18 cellular contexts compared by ENCODE assay signal in the genomic region with DNA sequence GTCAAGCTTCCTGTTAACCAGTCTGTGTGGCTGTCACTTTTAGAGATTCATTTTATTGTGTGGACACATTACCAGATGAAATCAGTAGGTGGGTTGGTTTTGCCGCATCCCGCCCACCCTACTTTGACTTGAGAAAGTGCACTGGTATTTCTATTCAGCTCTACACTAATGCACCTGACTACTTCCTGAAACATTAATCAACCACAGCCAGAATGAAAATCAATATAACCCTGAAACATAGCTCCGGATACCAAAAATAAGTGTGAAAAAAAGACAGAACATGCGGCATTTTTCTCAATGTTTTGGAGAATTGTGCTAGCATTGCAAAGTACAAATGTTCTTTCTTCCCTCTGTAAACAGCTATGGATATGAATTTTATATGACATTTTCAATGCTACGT.
A peak's percentile ranks its signal among the peaks of the same experiment; 100 is the strongest.
DNase-seq lines count a peak whose midpoint lies in the region; ATAC-seq, FAIRE-seq and TF ChIP-seq lines count a peak whose summit lies in the region.
"Had no signal": no experiment of that assay in that cellular context is flagged by ENCODE, and none has a peak within 500 bp of the region (broad histone marks: within the 10 kb centered on the region; RNA-seq: fewer than 3 reads in every experiment).

No MANE protein-coding gene starts in this region.

- H3K36me3 ChIP-seq in SK-N-SH (replicated peaks in 1 of 2; ENCODE audit: control insufficient read depth in 1 of 2, insufficient read depth in 2 of 2, low read length in 1 of 2) (no peaks in the 10 kb centered on the region), K562 (ENCODE audit: control insufficient read depth, insufficient read depth, low read length) (no peaks in the 10 kb centered on the region)
- H3K36me3 ChIP-seq: BLaER1 treated with 17β-estradiol and CSF1 and Interleukin-3, amounts not matched to agents 10 nM and 100 nM; MG63 had no signal

- 11% methylated on average over 5 of the region's 5 CpGs for WGBS in SK-N-SH (ENCODE audit: low lambda C conversion rate)
- 29% methylated on average over 5 of the region's 5 CpGs for WGBS in K562 (ENCODE audit: insufficient coverage, low coverage, missing lambda C conversion rate)

- H3K27me3 ChIP-seq in SK-N-SH (ENCODE audit: insufficient read depth) (no peaks in the 10 kb centered on the region), K562 (ENCODE audit: control insufficient read depth in 2 of 2, insufficient read depth in 2 of 2, low read length in 2 of 2) (no peaks in the 10 kb centered on the region)
- H3K27me3 ChIP-seq: BLaER1 treated with 17β-estradiol and CSF1 and Interleukin-3, amounts not matched to agents 10 nM and 100 nM; MG63 had no signal

- TF ChIP-seq RAD21 in SK-N-SH (IDR thresholded peaks at IDR 0.05; ENCODE audit: low read length) (no peak), K562 (CRISPR knock-in tag; conservative IDR thresholded peaks at IDR 0.05 in 1 of 2, IDR thresholded peaks at IDR 0.05 in 1 of 2) (no peak)

- no peak for FAIRE-seq in K562 (lab: Jason Lieb, UNC)

- H3K4me2 ChIP-seq in SK-N-SH (0 out of 2 replicates have a peak overlapping the region, but pooled peaks have one; percentile 1), K562 (ENCODE audit: insufficient read depth, low read length) (no peak overlapping the region)
- H3K4me2 ChIP-seq: BLaER1 treated with 17β-estradiol and CSF1 and Interleukin-3, amounts not matched to agents 10 nM and 100 nM had no signal

- in situ Hi-C loops in K562 (cut with MboI): no loop called here

- H3K27ac ChIP-seq in SK-N-SH (ENCODE audit: low read depth in 2 of 2, low read length in 1 of 2) (no peak overlapping the region), K562 (ENCODE audit: extremely low read depth, low read depth, low read length) (no peak overlapping the region)
- H3K27ac ChIP-seq: BLaER1 treated with 17β-estradiol and CSF1 and Interleukin-3, amounts not matched to agents 10 nM and 100 nM had no signal

- H3K9me2 ChIP-seq in SK-N-SH: no peaks in the 10 kb centered on the region

- no peaks in the 10 kb centered on the region for H3K9me3 ChIP-seq in SK-N-SH
- no peaks in the 10 kb centered on the region for H3K9me3 ChIP-seq in K562 (replicated peaks; ENCODE audit: control insufficient read depth, insufficient read depth, low read depth, low read length)
- H3K9me3 ChIP-seq: BLaER1 treated with 17β-estradiol and CSF1 and Interleukin-3, amounts not matched to agents 10 nM and 100 nM; MG63 had no signal

- CTCF ChIA-PET in SK-N-SH (lab: Yijun Ruan, JAX): interaction anchor here (0.9 kb wide), 1 partner anchor 17 kb away, joined by 3 read pairs; no protein-coding TSS in a partner anchor
- CTCF ChIA-PET in K562 (lab: Yijun Ruan, JAX; ENCODE audit: low intra/inter-chr PET ratio): no interaction called here

- H4K20me1 ChIP-seq in SK-N-SH (ENCODE audit: insufficient read depth) (no peaks in the 10 kb centered on the region), K562 (replicated peaks; ENCODE audit: control insufficient read depth, insufficient read depth, low read length) (no peaks in the 10 kb centered on the region)
- H4K20me1 ChIP-seq: BLaER1 treated with 17β-estradiol and CSF1 and Interleukin-3, amounts not matched to agents 10 nM and 100 nM had no signal

- H3K4me3 ChIP-seq in SK-N-SH (ENCODE audit: low read depth in 2 of 2, low read length in 1 of 2) (no peak overlapping the region), K562 (no peak overlapping the region)
- H3K4me3 ChIP-seq: BLaER1 treated with 17β-estradiol and CSF1 and Interleukin-3, amounts not matched to agents 10 nM and 100 nM; MG63 had no signal

- H3K9ac ChIP-seq in SK-N-SH (no peak overlapping the region), K562 (ENCODE audit: insufficient read depth in 1 of 2, low read depth in 2 of 2, low read length in 2 of 2) (no peak overlapping the region)
- H3K9ac ChIP-seq: BLaER1 treated with 17β-estradiol and CSF1 and Interleukin-3, amounts not matched to agents 10 nM and 100 nM had no signal

- no peaks in the 10 kb centered on the region for H3K9me1 ChIP-seq in K562 (ENCODE audit: control insufficient read depth, insufficient read depth, low read length)

- no TSS peak for BruUV-seq in K562 (replicated peaks; lab: Mats Ljungman, UMichigan)

- no peak for TF ChIP-seq POLR2A in K562 (conservative IDR thresholded peaks at IDR 0.05)

- H2AFZ ChIP-seq in SK-N-SH (ENCODE audit: low read depth) (no peak overlapping the region), K562 (ENCODE audit: low read depth, low read length) (peak overlapping the region; percentile 36; the same call in 1 of the 2 replicates)

- ATAC-seq in SK-N-SH treated with all-trans-retinoic acid at 6 μM for 48 hours (no peak), K562 (peak; percentile 25; the same call in 1 of the 3 replicates)
- ATAC-seq: CD8-positive, alpha-beta T cell had no signal

- TF ChIP-seq EP300 in SK-N-SH (IDR thresholded peaks at IDR 0.05; ENCODE audit: borderline replicate concordance in 1 of 2, low read depth in 1 of 2, low read length in 1 of 2) (no peak), K562 (IDR thresholded peaks at IDR 0.05; ENCODE audit: low read length) (no peak)

- DNase-seq in SK-N-SH: no peak
- peak; percentile 69 for DNase-seq in NCI-H748 (lab: John Stamatoyannopoulos, UW; ENCODE audit: unreplicated experiment)
- DNase-seq in K562 (ENCODE audit: extremely low read depth in 1 of 4, low spot score in 3 of 4): no peak
- DNase-seq in retina: peak; percentile 66
- no peak for DNase-seq in NOMO-1 (lab: John Stamatoyannopoulos, UW; ENCODE audit: unreplicated experiment in 2 of 2)
- DNase-seq in AML-193 (lab: John Stamatoyannopoulos, UW): no peak
- DNase-seq in NCI-H2081 (lab: John Stamatoyannopoulos, UW): no peak
- DNase-seq: CD8-positive, alpha-beta T cell; DMS79 treated with DMSO at 0.1 percent for 48 hours; MG63; NCI-H1048; NCI-H1694; NCI-H2107; NCI-H345; NK-92 treated with Interleukin-12 subunit alpha and Interleukin-12 subunit beta, amount 100 ng/mL, for 24 hours; SHP77 treated with DMSO at 0.1 percent for 48 hours had no signal

- intact Hi-C loops in K562 (cut with micrococcal nuclease): no loop called here

- POLR2A ChIA-PET in SK-N-SH (lab: Yijun Ruan, JAX) (no interaction called here), K562 (lab: Yijun Ruan, JAX) (no interaction called here)

- TF ChIP-seq CTCF in SK-N-SH (IDR thresholded peaks at IDR 0.05): no peak
- TF ChIP-seq CTCF in K562 (IDR thresholded peaks at IDR 0.05 in 2 of 3, conservative IDR thresholded peaks at IDR 0.05 in 1 of 3; ENCODE audit: insufficient read depth in 2 of 3, low read depth in 1 of 3, low read length in 3 of 3): no peak

- H3K4me1 ChIP-seq in SK-N-SH (ENCODE audit: control insufficient read depth in 1 of 2, insufficient read depth in 2 of 2, low read depth in 1 of 2, low read length in 1 of 2) (no peaks in the 10 kb centered on the region; a peak in 1 of 4 replicates), K562 (replicated peaks in 1 of 2; ENCODE audit: control insufficient read depth in 2 of 2, insufficient read depth in 2 of 2, low read length in 2 of 2) (no peaks in the 10 kb centered on the region; a peak in 1 of 5 replicates)
- H3K4me1 ChIP-seq: BLaER1 treated with 17β-estradiol and CSF1 and Interleukin-3, amounts not matched to agents 10 nM and 100 nM had no signal

- no peaks in the 10 kb centered on the region for H3F3A ChIP-seq in SK-N-SH (replicated peaks; ENCODE audit: insufficient read depth)

- H3K79me2 ChIP-seq in SK-N-SH (ENCODE audit: insufficient read depth) (no peaks in the 10 kb centered on the region), K562 (ENCODE audit: control insufficient read depth, insufficient read depth, low read length) (no peaks in the 10 kb centered on the region)

TF ChIP-seq in SK-N-SH, 30 proteins besides CTCF, POLR2A, EP300 and RAD21 (continues in another document):
- TF ChIP-seq POLR2AphosphoS5 (IDR thresholded peaks at IDR 0.05; ENCODE audit: low read depth, low read length) (no peak), MEF2A (IDR thresholded peaks at IDR 0.05; ENCODE audit: borderline replicate concordance, low read depth) (no peak)

TF ChIP-seq in SK-N-SH treated with all-trans-retinoic acid at 6 μM for 48 hours, 23 proteins besides CTCF, POLR2A, EP300 and RAD21:
- no peak for TF ChIP-seq ESRRG (CRISPR knock-in tag; IDR thresholded peaks at IDR 0.05)
- TF ChIP-seq, protein P1, sequence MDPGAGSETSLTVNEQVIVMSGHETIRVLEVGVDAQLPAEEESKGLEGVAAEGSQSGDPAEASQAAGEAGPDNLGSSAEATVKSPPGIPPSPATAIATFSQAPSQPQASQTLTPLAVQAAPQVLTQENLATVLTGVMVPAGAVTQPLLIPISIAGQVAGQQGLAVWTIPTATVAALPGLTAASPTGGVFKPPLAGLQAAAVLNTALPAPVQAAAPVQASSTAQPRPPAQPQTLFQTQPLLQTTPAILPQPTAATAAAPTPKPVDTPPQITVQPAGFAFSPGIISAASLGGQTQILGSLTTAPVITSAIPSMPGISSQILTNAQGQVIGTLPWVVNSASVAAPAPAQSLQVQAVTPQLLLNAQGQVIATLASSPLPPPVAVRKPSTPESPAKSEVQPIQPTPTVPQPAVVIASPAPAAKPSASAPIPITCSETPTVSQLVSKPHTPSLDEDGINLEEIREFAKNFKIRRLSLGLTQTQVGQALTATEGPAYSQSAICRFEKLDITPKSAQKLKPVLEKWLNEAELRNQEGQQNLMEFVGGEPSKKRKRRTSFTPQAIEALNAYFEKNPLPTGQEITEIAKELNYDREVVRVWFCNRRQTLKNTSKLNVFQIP (CRISPR knock-in tag; IDR thresholded peaks at IDR 0.05; ENCODE audit: borderline replicate concordance, low read depth): no peak
- TF ChIP-seq BACH2 (CRISPR knock-in tag; IDR thresholded peaks at IDR 0.05; ENCODE audit: borderline replicate concordance): no peak
- no peak for TF ChIP-seq ZNF70 (CRISPR knock-in tag; IDR thresholded peaks at IDR 0.05)
- TF ChIP-seq SNAI2 (CRISPR knock-in tag; IDR thresholded peaks at IDR 0.05): no peak

TF ChIP-seq in K562, 482 proteins besides CTCF, POLR2A, EP300 and RAD21 (continues in another document):
- TF ChIP-seq, protein P2, sequence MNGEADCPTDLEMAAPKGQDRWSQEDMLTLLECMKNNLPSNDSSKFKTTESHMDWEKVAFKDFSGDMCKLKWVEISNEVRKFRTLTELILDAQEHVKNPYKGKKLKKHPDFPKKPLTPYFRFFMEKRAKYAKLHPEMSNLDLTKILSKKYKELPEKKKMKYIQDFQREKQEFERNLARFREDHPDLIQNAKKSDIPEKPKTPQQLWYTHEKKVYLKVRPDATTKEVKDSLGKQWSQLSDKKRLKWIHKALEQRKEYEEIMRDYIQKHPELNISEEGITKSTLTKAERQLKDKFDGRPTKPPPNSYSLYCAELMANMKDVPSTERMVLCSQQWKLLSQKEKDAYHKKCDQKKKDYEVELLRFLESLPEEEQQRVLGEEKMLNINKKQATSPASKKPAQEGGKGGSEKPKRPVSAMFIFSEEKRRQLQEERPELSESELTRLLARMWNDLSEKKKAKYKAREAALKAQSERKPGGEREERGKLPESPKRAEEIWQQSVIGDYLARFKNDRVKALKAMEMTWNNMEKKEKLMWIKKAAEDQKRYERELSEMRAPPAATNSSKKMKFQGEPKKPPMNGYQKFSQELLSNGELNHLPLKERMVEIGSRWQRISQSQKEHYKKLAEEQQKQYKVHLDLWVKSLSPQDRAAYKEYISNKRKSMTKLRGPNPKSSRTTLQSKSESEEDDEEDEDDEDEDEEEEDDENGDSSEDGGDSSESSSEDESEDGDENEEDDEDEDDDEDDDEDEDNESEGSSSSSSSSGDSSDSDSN (IDR thresholded peaks at IDR 0.05; ENCODE audit: borderline replicate concordance in 1 of 2, low read depth in 2 of 2, low read length in 2 of 2): no peak

Comparison
In these comparisons a context has a peak if more than half of its experiments do, and no peak if none do; other contexts are left out.
1. DNase-seq: peak in NCI-H748 (single experiment) and retina (single experiment); none in SK-N-SH (single experiment), K562 (0 of 4), NOMO-1 (0 of 2), AML-193 (0 of 2) and NCI-H2081 (0 of 2).